Comparison of ENCODE assay signal across 31 cellular contexts in the genomic region with DNA sequence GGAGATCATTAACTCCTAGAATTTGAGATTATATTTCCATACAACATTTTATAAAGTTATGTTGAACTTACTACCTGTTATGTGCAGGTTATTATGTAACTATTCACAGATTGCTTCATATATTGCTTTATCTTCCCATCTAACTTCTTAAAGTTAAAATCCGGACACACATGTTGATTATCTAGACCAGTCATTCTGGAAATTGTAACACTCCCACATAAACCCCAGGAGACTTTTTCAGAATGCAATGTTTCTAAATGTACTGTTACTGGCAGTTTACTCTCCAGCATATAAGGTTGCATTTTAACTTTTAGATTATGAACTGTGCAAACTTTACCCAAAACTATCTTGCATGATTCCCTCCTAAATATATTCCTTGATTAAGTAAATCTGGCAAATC.
A peak's percentile ranks its signal among the peaks of the same experiment; 100 is the strongest.
DNase-seq lines count a peak whose midpoint lies in the region; ATAC-seq, FAIRE-seq and TF ChIP-seq lines count a peak whose summit lies in the region.
"Had no signal": no experiment of that assay in that cellular context is flagged by ENCODE, and none has a peak within 500 bp of the region (broad histone marks: within the 10 kb centered on the region; RNA-seq: fewer than 3 reads in every experiment).

No MANE protein-coding gene starts in this region.

- no peaks in the 10 kb centered on the region for H4K20me1 ChIP-seq in K562 (replicated peaks; ENCODE audit: control insufficient read depth, insufficient read depth, low read length)
- H4K20me1 ChIP-seq: BLaER1 treated with 17β-estradiol and CSF1 and Interleukin-3, amounts not matched to agents 10 nM and 100 nM had no signal

- whole genome bisulfite sequencing in K562 (ENCODE audit: insufficient coverage, low coverage, missing lambda C conversion rate) = 0% methylated on average over 1 of the region's 1 CpG

- no peaks in the 10 kb centered on the region for H3K27me3 ChIP-seq in K562 (ENCODE audit: control insufficient read depth in 2 of 2, insufficient read depth in 2 of 2, low read length in 2 of 2)
- H3K27me3 ChIP-seq: BLaER1 treated with 17β-estradiol and CSF1 and Interleukin-3, amounts not matched to agents 10 nM and 100 nM; SJSA1 had no signal

- no peaks in the 10 kb centered on the region for H3K9me1 ChIP-seq in K562 (ENCODE audit: control insufficient read depth, insufficient read depth, low read length)

- no peak overlapping the region for H3K27ac ChIP-seq in K562 (ENCODE audit: extremely low read depth, low read depth, low read length)
- H3K27ac ChIP-seq: BLaER1 treated with 17β-estradiol and CSF1 and Interleukin-3, amounts not matched to agents 10 nM and 100 nM; PC-9; SJSA1 had no signal

- POLR2A ChIA-PET in K562 (lab: Yijun Ruan, JAX) = no interaction called here

- BruUV-seq in K562 (replicated peaks; lab: Mats Ljungman, UMichigan) = no TSS peak

- no peak for TF ChIP-seq POLR2A in K562 (conservative IDR thresholded peaks at IDR 0.05)

- DNase-seq in NCI-H226 (peak; percentile 8), K562 (ENCODE audit: extremely low read depth in 1 of 4, low spot score in 3 of 4) (no peak), fibroblast of peridontal ligament (ENCODE audit: extremely low read depth) (peak; percentile 72), NCI-H524 treated with DMSO at 0.1 percent for 48 hours (lab: John Stamatoyannopoulos, UW) (no peak)
- DNase-seq in effector CD8-positive, alpha-beta T cell (lab: John Stamatoyannopoulos, UW) = no peak
- DNase-seq: AML-193; CD4-positive, alpha-beta T cell; GDM1; GOT3; HFFc6; KG1; MM.1S; NCI-H1048; NCI-H1417; NCI-H1694; NCI-H2081; NCI-H2227 treated with DMSO at 0.1 percent for 48 hours; NCI-H510A; NCI-H774; PC-9; Right ventricle myocardium superior; RPMI8226; T-cell had no signal

- in situ Hi-C loops in K562 (cut with MboI) = no loop called here

- no peaks in the 10 kb centered on the region for H3K9me3 ChIP-seq in K562 (replicated peaks; ENCODE audit: control insufficient read depth, insufficient read depth, low read depth, low read length)
- H3K9me3 ChIP-seq: BLaER1 treated with 17β-estradiol and CSF1 and Interleukin-3, amounts not matched to agents 10 nM and 100 nM; HAP-1; SJSA1 had no signal

- H3K36me3 ChIP-seq in K562 (ENCODE audit: control insufficient read depth, insufficient read depth, low read length) = no peaks in the 10 kb centered on the region
- H3K36me3 ChIP-seq: HAP-1 had no signal

- TF ChIP-seq CTCF in K562 (IDR thresholded peaks at IDR 0.05 in 2 of 3, conservative IDR thresholded peaks at IDR 0.05 in 1 of 3; ENCODE audit: insufficient read depth in 2 of 3, low read depth in 1 of 3, low read length in 3 of 3) = no peak

- TF ChIP-seq RAD21 in K562 (CRISPR knock-in tag; conservative IDR thresholded peaks at IDR 0.05 in 1 of 2, IDR thresholded peaks at IDR 0.05 in 1 of 2) = no peak

- H3K4me3 ChIP-seq in K562 = no peak overlapping the region
- H3K4me3 ChIP-seq: BLaER1 treated with 17β-estradiol and CSF1 and Interleukin-3, amounts not matched to agents 10 nM and 100 nM; HAP-1; PC-9; SJSA1 had no signal

- H2AFZ ChIP-seq in K562 (ENCODE audit: low read depth, low read length) = no peak overlapping the region
- H2AFZ ChIP-seq: PC-9 had no signal

- no peak overlapping the region for H3K4me2 ChIP-seq in K562 (ENCODE audit: insufficient read depth, low read length)
- H3K4me2 ChIP-seq: BLaER1 treated with 17β-estradiol and CSF1 and Interleukin-3, amounts not matched to agents 10 nM and 100 nM; PC-9 had no signal

- no peaks in the 10 kb centered on the region for H3K4me1 ChIP-seq in K562 (replicated peaks in 1 of 2; ENCODE audit: control insufficient read depth in 2 of 2, insufficient read depth in 2 of 2, low read length in 2 of 2)
- H3K4me1 ChIP-seq: BLaER1 treated with 17β-estradiol and CSF1 and Interleukin-3, amounts not matched to agents 10 nM and 100 nM; HAP-1; SJSA1 had no signal

- CTCF ChIA-PET in K562 (lab: Yijun Ruan, JAX; ENCODE audit: low intra/inter-chr PET ratio) = no interaction called here

- H3K79me2 ChIP-seq in K562 (ENCODE audit: control insufficient read depth, insufficient read depth, low read length) = no peaks in the 10 kb centered on the region

- H3K9ac ChIP-seq in K562 (ENCODE audit: insufficient read depth in 1 of 2, low read depth in 2 of 2, low read length in 2 of 2) = no peak overlapping the region
- H3K9ac ChIP-seq: BLaER1 treated with 17β-estradiol and CSF1 and Interleukin-3, amounts not matched to agents 10 nM and 100 nM had no signal

- ATAC-seq in K562 (no peak), GM21515 (IDR thresholded peaks at IDR 0.05; ENCODE audit: unreplicated experiment) (no peak), GM18909 (IDR thresholded peaks at IDR 0.05; ENCODE audit: poor library complexity, unreplicated experiment) (no peak)
- ATAC-seq: T-cell had no signal

- TF ChIP-seq EP300 in K562 (IDR thresholded peaks at IDR 0.05; ENCODE audit: low read length) = no peak

- FAIRE-seq in G401.6 (lab: Jason Lieb, UNC) (peak; percentile 52), K562 (lab: Jason Lieb, UNC) (no peak)
- FAIRE-seq: GM12891, HTR-8/SVneo had no signal

- intact Hi-C loops in K562 (cut with micrococcal nuclease) = no loop called here

TF ChIP-seq in K562, 482 proteins besides CTCF, POLR2A, EP300 and RAD21:
- TF ChIP-seq CEBPG (CRISPR knock-in tag; IDR thresholded peaks at IDR 0.05) = no peak
- peak; percentile 14 to 34; a peak in 1 of 4 replicates for TF ChIP-seq CEBPG (tag; conservative IDR thresholded peaks at IDR 0.05 in 1 of 2, IDR thresholded peaks at IDR 0.05 in 1 of 2)
- TF ChIP-seq CBFA2T2 (conservative IDR thresholded peaks at IDR 0.05) = no peak

Comparison
In these comparisons a context has a peak if more than half of its experiments do, and no peak if none do; other contexts are left out.
1. DNase-seq: peak in NCI-H226 (single experiment) and fibroblast of peridontal ligament (single experiment); none in K562 (0 of 4), effector CD8-positive, alpha-beta T cell (single experiment) and NCI-H524 treated with DMSO at 0.1 percent for 48 hours (single experiment).